In genomic region chr16:71631776-71632175, GRCh38 we compare ENCODE assay signal across 27 cellular contexts. TPM values are rescaled to one million over a fixed set of nuclear protein-coding genes. Genes with fewer than 3 reads are reported as not detected.
"Had no signal": no experiment of that assay in that cellular context is flagged by ENCODE, and none has a peak within 500 bp of the region (broad histone marks: within the 10 kb centered on the region; RNA-seq: fewer than 3 reads in every experiment).

No MANE protein-coding gene starts in this region.

- H3K27ac ChIP-seq: ascending aorta had no signal

- H3K36me3 Mint-ChIP-seq: activated CD8-positive, alpha-beta memory T cell treated with anti-CD3 and anti-CD28 coated beads, Interleukin-2, amount 10 ng/mL, durations not matched to agents 7 days and 5 days had no signal

- H3K4me1 Mint-ChIP-seq: activated CD4-positive, alpha-beta T cell treated with anti-CD3 and anti-CD28 coated beads, Interleukin-2, amount 10 ng/mL, durations not matched to agents 24 days and 14 days; activated naive CD8-positive, alpha-beta T cell treated with anti-CD3 and anti-CD28 coated beads, Interleukin-2, amount 50 U/mL, for 24 hours; central memory CD8-positive, alpha-beta T cell had no signal

- H3K4me3 Mint-ChIP-seq: activated B cell treated with CpG ODN at 0.5 μM for 24 hours; activated CD4-positive, alpha-beta T cell treated with anti-CD3 and anti-CD28 coated beads, Interleukin-2, amount 10 ng/mL, durations not matched to agents 24 days and 14 days; activated CD8-positive, alpha-beta memory T cell treated with anti-CD3 and anti-CD28 coated beads, Interleukin-2, amount 10 ng/mL, durations not matched to agents 7 days and 5 days; activated naive CD8-positive, alpha-beta T cell treated with anti-CD3 and anti-CD28 coated beads, Interleukin-2, amount 50 U/mL, for 24 hours; activated T-cell treated with anti-CD3 and anti-CD28 coated beads, Interleukin-2, amount 50 U/mL, for 24 hours; central memory CD8-positive, alpha-beta T cell had no signal

- H3K9me3 ChIP-seq: ascending aorta, body of pancreas, MG63 had no signal

- DNase-seq: activated B cell treated with CpG ODN at 0.5 μM for 24 hours; activated CD4-positive, alpha-beta T cell treated with anti-CD3 and anti-CD28 coated beads for 1 hour; activated CD4-positive, alpha-beta T cell treated with anti-CD3 and anti-CD28 coated beads, Interleukin-2, amount 10 ng/mL, durations not matched to agents 24 days and 14 days; activated CD4-positive, alpha-beta T cell treated with anti-CD3 and anti-CD28 coated beads, Interleukin-2, amount 50 U/mL, for 48 hours; activated CD8-positive, alpha-beta memory T cell treated with anti-CD3 and anti-CD28 coated beads, Interleukin-2, amount 10 ng/mL, durations not matched to agents 7 days and 5 days; activated effector memory CD4-positive, alpha-beta T cell treated with anti-CD3 and anti-CD28 coated beads, Interleukin-2, amount 50 U/mL, for 16 hours; activated naive CD4-positive, alpha-beta T cell treated with Interleukin-2 at 50 U/mL for 16 hours; activated naive CD8-positive, alpha-beta T cell treated with anti-CD3 and anti-CD28 coated beads, Interleukin-2, amount 50 U/mL, for 24 hours; activated T-cell treated with anti-CD3 and anti-CD28 coated beads, Interleukin-2, amount 50 U/mL, for 24 hours; amniotic stem cell; body of pancreas; MG63; MV-4-11; NCI-H1092 treated with DMSO at 0.1 percent for 48 hours; NCI-H1436 treated with DMSO at 0.1 percent for 48 hours; NCI-H1930; NCI-H446 treated with DMSO at 0.1 percent for 48 hours; NCI-H524 treated with DMSO at 0.1 percent for 48 hours; NCI-H774; PC-3; SIG-M5; T-helper 1 cell had no signal

- H3K36me3 ChIP-seq: ascending aorta, MG63 had no signal

- H3K27me3 Mint-ChIP-seq: activated B cell treated with CpG ODN at 0.5 μM for 24 hours; central memory CD8-positive, alpha-beta T cell had no signal

- H3K9me3 Mint-ChIP-seq: activated B cell treated with CpG ODN at 0.5 μM for 24 hours; activated CD4-positive, alpha-beta T cell treated with anti-CD3 and anti-CD28 coated beads, Interleukin-2, amount 10 ng/mL, durations not matched to agents 24 days and 14 days; activated naive CD4-positive, alpha-beta T cell treated with anti-CD3 and anti-CD28 coated beads, Interleukin-2, amount 50 U/mL, for 72 hours; activated naive CD8-positive, alpha-beta T cell treated with anti-CD3 and anti-CD28 coated beads, Interleukin-2, amount 50 U/mL, for 24 hours; activated T-cell treated with anti-CD3 and anti-CD28 coated beads, Interleukin-2, amount 50 U/mL, for 24 hours; central memory CD8-positive, alpha-beta T cell had no signal

- H3K27ac Mint-ChIP-seq: activated B cell treated with CpG ODN at 0.5 μM for 24 hours; activated CD4-positive, alpha-beta T cell treated with anti-CD3 and anti-CD28 coated beads, Interleukin-2, amount 10 ng/mL, durations not matched to agents 24 days and 14 days; activated CD8-positive, alpha-beta memory T cell treated with anti-CD3 and anti-CD28 coated beads, Interleukin-2, amount 10 ng/mL, durations not matched to agents 7 days and 5 days; activated naive CD4-positive, alpha-beta T cell treated with anti-CD3 and anti-CD28 coated beads, Interleukin-2, amount 50 U/mL, for 72 hours; activated naive CD8-positive, alpha-beta T cell treated with anti-CD3 and anti-CD28 coated beads, Interleukin-2, amount 50 U/mL, for 24 hours; activated T-cell treated with anti-CD3 and anti-CD28 coated beads, Interleukin-2, amount 50 U/mL, for 24 hours had no signal

- H3K4me3 ChIP-seq: ascending aorta, body of pancreas, MG63 had no signal

RNA-seq across cellular contexts. Expression of gene MARVELD3, which starts 5.8 kb away (rescaled TPM):
- total RNA-seq: activated B cell treated with CpG ODN at 0.5 μM for 24 hours; activated CD4-positive, alpha-beta T cell treated with anti-CD3 and anti-CD28 coated beads, Interleukin-2, amount 10 ng/mL, durations not matched to agents 24 days and 14 days; activated CD8-positive, alpha-beta memory T cell treated with anti-CD3 and anti-CD28 coated beads, Interleukin-2, amount 10 ng/mL, durations not matched to agents 7 days and 5 days; activated naive CD4-positive, alpha-beta T cell treated with anti-CD3 and anti-CD28 coated beads, Interleukin-2, amount 50 U/mL, for 72 hours; ascending aorta; T-helper 2 cell treated with Interferon-gamma antibody and Interleukin-4, amounts not matched to agents 100 ng/mL and 5 ng/mL, for 36 hours had no signal

RNA-seq across cellular contexts. Expression of gene TAT, which starts 54.9 kb away (rescaled TPM):
- total RNA-seq: activated B cell treated with CpG ODN at 0.5 μM for 24 hours; activated CD4-positive, alpha-beta T cell treated with anti-CD3 and anti-CD28 coated beads, Interleukin-2, amount 10 ng/mL, durations not matched to agents 24 days and 14 days; activated CD8-positive, alpha-beta memory T cell treated with anti-CD3 and anti-CD28 coated beads, Interleukin-2, amount 10 ng/mL, durations not matched to agents 7 days and 5 days; activated naive CD4-positive, alpha-beta T cell treated with anti-CD3 and anti-CD28 coated beads, Interleukin-2, amount 50 U/mL, for 72 hours; body of pancreas; bronchial epithelial cell; PC-3; T-helper 2 cell treated with Interferon-gamma antibody and Interleukin-4, amounts not matched to agents 100 ng/mL and 5 ng/mL, for 36 hours had no signal
